In the genomic region with DNA sequence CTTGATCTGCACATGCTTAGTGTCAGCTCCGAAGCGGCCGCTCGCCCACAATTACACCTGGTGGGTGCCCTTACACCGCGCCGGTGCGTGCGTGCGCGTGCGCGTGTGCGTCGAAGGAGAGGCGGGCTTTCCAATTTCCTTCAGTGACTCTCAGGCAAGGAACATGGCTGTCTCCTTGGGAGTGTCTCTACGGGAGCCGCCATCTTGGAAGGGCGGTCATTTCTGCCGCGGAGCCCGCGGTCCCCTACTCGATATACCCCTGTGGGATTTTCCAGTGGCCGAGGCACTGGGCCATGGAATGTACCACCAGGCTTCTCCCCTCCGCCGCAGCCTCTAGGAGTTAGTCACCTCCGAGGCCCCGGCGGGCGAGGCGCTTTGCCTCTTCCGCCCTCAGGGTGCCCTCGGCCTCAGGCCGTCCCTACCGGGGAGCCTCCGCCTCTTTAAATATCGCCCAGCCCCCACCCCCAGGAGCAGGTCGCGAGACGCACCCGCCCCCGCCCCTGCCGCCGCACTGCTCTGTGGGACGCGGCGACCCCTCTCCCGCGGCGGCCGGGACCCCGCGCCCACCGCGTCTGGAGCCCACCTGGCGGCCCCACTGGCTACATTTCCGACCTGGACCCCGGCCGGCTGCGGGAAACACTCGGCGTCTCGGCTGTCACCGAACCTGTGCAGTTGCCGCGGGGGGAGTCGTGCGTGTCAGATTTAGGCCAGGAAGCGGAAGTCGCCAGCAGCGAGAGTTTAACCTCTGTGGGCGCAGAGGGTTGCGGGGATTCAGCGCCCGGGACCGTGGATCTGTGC, we compare ENCODE assay signal across 8 cellular contexts. TPM values are rescaled to one million over a fixed set of nuclear protein-coding genes. Genes with fewer than 3 reads are reported as not detected.
DNase-seq lines count a peak whose midpoint lies in the region; ATAC-seq and TF ChIP-seq lines count a peak whose summit lies in the region.

Gene ZNF41, minus strand, starts transcription at position 711 of the 798 bp plus-strand sequence. CDS start 15,741 bp downstream, outside the sequence.

- DNase-seq in AML-193 (lab: John Stamatoyannopoulos, UW) (peak; percentile 27 to 59), GM19238 (ENCODE audit: insufficient read length, low spot score) (peak; percentile 68), NCI-H460 (ENCODE audit: extremely low read depth, low read depth) (peak; percentile 81), chondrocyte (ENCODE audit: low spot score) (no peak), kidney tubule cell (ENCODE audit: low spot score) (peak; percentile 91)
- DNase-seq in activated CD4-positive, alpha-beta T cell treated with anti-CD3 and anti-CD28 coated beads for 1 hour = peak; percentile 71
- peak; percentile 40 to 57 for DNase-seq in stimulated activated CD4-positive, alpha-beta T cell treated with anti-CD3 and anti-CD28 coated beads, Interleukin-1b, Interleukin-23, amount 100 ng/mL, for 1 hour (ENCODE audit: low read depth in 2 of 2)

- no peak for TF ChIP-seq CTCF in chondrocyte (IDR thresholded peaks at IDR 0.05)

- H3K36me3 Mint-ChIP-seq in chondrocyte (ENCODE audit: low read depth) = no peaks in the 10 kb centered on the region

- H3K27me3 Mint-ChIP-seq in chondrocyte (ENCODE audit: low read depth) = no peaks in the 10 kb centered on the region

- peaks cover under 1% of the 10 kb centered on the region for H3K9me3 Mint-ChIP-seq in chondrocyte (ENCODE audit: low read depth)

- peak within 1 kb of the TSS; percentile 72 for H3K4me3 Mint-ChIP-seq in chondrocyte (ENCODE audit: unreplicated experiment)

- peak within 1 kb of the TSS; percentile 96 for H3K27ac Mint-ChIP-seq in chondrocyte (ENCODE audit: unreplicated experiment)

- peaks cover 33% of the 10 kb centered on the region for H3K4me1 Mint-ChIP-seq in chondrocyte (ENCODE audit: low read depth)

- peak; percentile 86 for ATAC-seq in HG03439 (IDR thresholded peaks at IDR 0.05; ENCODE audit: unreplicated experiment)

RNA-seq across cellular contexts. Expression of gene ZNF41, which starts in this region (rescaled TPM):
- total RNA-seq in NCI-H460 (2014; rRNA removed; shearing (Covaris generic)) = 29.1 and 29.5 TPM in 2 replicates
- polyA plus RNA-seq in NCI-H460 (2014; cell fraction: nucleus; rRNA removed) = 8.6 and 9.6 TPM in 2 replicates
- 4.9 to 6.8 TPM (median 6.8 TPM) in 3 replicates for total RNA-seq in chondrocyte
